ENCODE assay signal across 16 cellular contexts in genomic region chr13:32752997-32753606, GRCh38.
"Had no signal": no experiment of that assay in that cellular context is flagged by ENCODE, and none has a peak within 500 bp of the region (broad histone marks: within the 10 kb centered on the region; RNA-seq: fewer than 3 reads in every experiment).

No MANE protein-coding gene starts in this region.

- FAIRE-seq: pancreas had no signal

- H3K27ac ChIP-seq: brain microvascular endothelial cell, gastrocnemius medialis, heart left ventricle, pancreas, thyroid gland, uterus had no signal

- H3K36me3 ChIP-seq: pancreas, thyroid gland, uterus had no signal

- H3K27me3 ChIP-seq: brain microvascular endothelial cell, gastrocnemius medialis, heart left ventricle, pancreas, thyroid gland, uterus had no signal

- H3K9me3 ChIP-seq: gastrocnemius medialis, heart left ventricle, pancreas, thyroid gland, uterus had no signal

- ATAC-seq: effector memory CD8-positive, alpha-beta T cell; gastrocnemius medialis; heart left ventricle; naive thymus-derived CD8-positive, alpha-beta T cell; pancreas; stimulated activated memory B cell treated with anti-CD40 and anti-IgM and Interleukin-4, amounts not matched to agents 10 μg/mL and 1 μg/mL and 100 μg/mL, for 72 hours had no signal

- H3K4me3 ChIP-seq: gastrocnemius medialis, heart left ventricle, pancreas, thyroid gland, uterus had no signal

- DNase-seq: activated CD4-positive, CD25-positive, alpha-beta regulatory T cell treated with anti-CD3 and anti-CD28 coated beads, Interleukin-2, amount 50 U/mL, for 72 hours; activated naive CD4-positive, alpha-beta T cell; activated naive CD8-positive, alpha-beta T cell treated with anti-CD3 and anti-CD28 coated beads, Interleukin-2, amount 10 ng/mL, durations not matched to agents 7 days and 5 days; activated T-cell treated with anti-CD3 and anti-CD28 coated beads for 4 hours; brain microvascular endothelial cell; cerebellar nuclear complex; dermis blood vessel endothelial cell; effector memory CD8-positive, alpha-beta T cell; gastrocnemius medialis; heart left ventricle; naive thymus-derived CD8-positive, alpha-beta T cell; pancreas; stimulated activated CD4-positive, alpha-beta T cell treated with anti-CD3 and anti-CD28 coated beads, Interleukin-2, amount 100 ng/mL, for 48 hours; thyroid gland; uterus had no signal

- H3K4me1 ChIP-seq: gastrocnemius medialis, heart left ventricle, thyroid gland, uterus had no signal
